In genomic region chr21:32325706-32326105, GRCh38 we compare ENCODE assay signal across 28 cellular contexts. TPM values are rescaled to one million over a fixed set of nuclear protein-coding genes. Genes with fewer than 3 reads are reported as not detected.
DNase-seq lines count a peak whose midpoint lies in the region; ATAC-seq lines count a peak whose summit lies in the region.
"Had no signal": no experiment of that assay in that cellular context is flagged by ENCODE, and none has a peak within 500 bp of the region (broad histone marks: within the 10 kb centered on the region; RNA-seq: fewer than 3 reads in every experiment).

No MANE protein-coding gene starts in this region.

- CTCF ChIA-PET in activated CD8-positive, alpha-beta memory T cell treated with anti-CD3 and anti-CD28 coated beads, Interleukin-2, amount 10 ng/mL, durations not matched to agents 7 days and 5 days (lab: Charles Lee): no interaction called here

- DNase-seq in Ammon's horn (ENCODE audit: low spot score) (peak; percentile 73), NCI-H2029 treated with DMSO at 0.1 percent for 48 hours (lab: John Stamatoyannopoulos, UW) (peak; percentile 45), globus pallidus (ENCODE audit: low spot score) (peak; percentile 75), pons (ENCODE audit: low spot score) (peak; percentile 89)
- no peak for DNase-seq in activated CD8-positive, alpha-beta memory T cell treated with anti-CD3 and anti-CD28 coated beads, Interleukin-2, amount 10 ng/mL, durations not matched to agents 7 days and 5 days
- no peak for DNase-seq in activated T-cell treated with anti-CD3 and anti-CD28 coated beads, Interleukin-2, amount 50 U/mL, for 1 hour
- DNase-seq: activated CD4-positive, alpha-beta T cell treated with anti-CD3 and anti-CD28 coated beads, Interleukin-2, amount 50 U/mL, for 4 hours; activated naive CD4-positive, alpha-beta T cell treated with anti-CD3 and anti-CD28 coated beads, Interleukin-2, amount 10 ng/mL, durations not matched to agents 7 days and 5 days; activated T-cell treated with anti-CD3 and anti-CD28 coated beads, Interleukin-2, amount 50 U/mL, for 72 hours; AML-193; CD8-positive, alpha-beta memory T cell; cerebellar nuclear complex; DMS 273 treated with DMSO at 0.1 percent for 48 hours; left lung; naive B cell; NCI-H1105; NCI-H187 treated with DMSO at 0.1 percent for 48 hours; NCI-H2227 treated with DMSO at 0.1 percent for 48 hours; NCI-H526; PC-9; psoas muscle; upper lobe of right lung had no signal

- no peaks in the 10 kb centered on the region for H3K27me3 Mint-ChIP-seq in activated CD8-positive, alpha-beta memory T cell treated with anti-CD3 and anti-CD28 coated beads, Interleukin-2, amount 10 ng/mL, durations not matched to agents 7 days and 5 days
- H3K27me3 Mint-ChIP-seq: activated naive CD4-positive, alpha-beta T cell treated with anti-CD3 and anti-CD28 coated beads, Interleukin-2, amount 10 ng/mL, durations not matched to agents 7 days and 5 days; brain; naive B cell; stimulated activated memory B cell treated with anti-CD40 and anti-IgM and Interleukin-4, amounts not matched to agents 10 μg/mL and 1 μg/mL and 100 μg/mL, for 72 hours had no signal

- no peaks in the 10 kb centered on the region for H3K9me3 Mint-ChIP-seq in activated CD8-positive, alpha-beta memory T cell treated with anti-CD3 and anti-CD28 coated beads, Interleukin-2, amount 10 ng/mL, durations not matched to agents 7 days and 5 days (ENCODE audit: low read depth)
- H3K9me3 Mint-ChIP-seq: activated naive CD4-positive, alpha-beta T cell treated with anti-CD3 and anti-CD28 coated beads, Interleukin-2, amount 10 ng/mL, durations not matched to agents 7 days and 5 days; activated T-cell treated with anti-CD3 and anti-CD28 coated beads, Interleukin-2, amount 50 U/mL, for 72 hours; CD8-positive, alpha-beta memory T cell; stimulated activated memory B cell treated with anti-CD40 and anti-IgM and Interleukin-4, amounts not matched to agents 10 μg/mL and 1 μg/mL and 100 μg/mL, for 72 hours; T-helper 1 cell treated with Interleukin-12 subunit alpha and Interleukin-12 subunit beta and Interleukin-4 antibody, amounts not matched to agents 30 μg/mL and 1 μg/mL, for 36 hours had no signal

- no peak for ATAC-seq in activated CD8-positive, alpha-beta memory T cell treated with anti-CD3 and anti-CD28 coated beads, Interleukin-2, amount 10 ng/mL, durations not matched to agents 7 days and 5 days
- no peak for ATAC-seq in GM19035 (IDR thresholded peaks at IDR 0.05; ENCODE audit: unreplicated experiment)
- ATAC-seq: activated CD4-positive, CD25-positive, alpha-beta regulatory T cell treated with anti-CD3 and anti-CD28 coated beads, Interleukin-2, amount 50 U/mL, for 24 hours; activated T-cell treated with anti-CD3 and anti-CD28 coated beads, Interleukin-2, amount 50 U/mL, for 72 hours; left lung; psoas muscle; stimulated activated memory B cell treated with anti-CD40 and anti-IgM and Interleukin-4, amounts not matched to agents 10 μg/mL and 1 μg/mL and 100 μg/mL, for 72 hours; upper lobe of right lung had no signal

- no peak overlapping the region for H3K4me3 Mint-ChIP-seq in activated CD8-positive, alpha-beta memory T cell treated with anti-CD3 and anti-CD28 coated beads, Interleukin-2, amount 10 ng/mL, durations not matched to agents 7 days and 5 days
- H3K4me3 Mint-ChIP-seq: activated naive CD4-positive, alpha-beta T cell treated with anti-CD3 and anti-CD28 coated beads, Interleukin-2, amount 10 ng/mL, durations not matched to agents 7 days and 5 days; activated T-cell treated with anti-CD3 and anti-CD28 coated beads, Interleukin-2, amount 50 U/mL, for 72 hours; brain; CD8-positive, alpha-beta memory T cell; naive B cell; stimulated activated memory B cell treated with anti-CD40 and anti-IgM and Interleukin-4, amounts not matched to agents 10 μg/mL and 1 μg/mL and 100 μg/mL, for 72 hours; T-helper 1 cell treated with Interleukin-12 subunit alpha and Interleukin-12 subunit beta and Interleukin-4 antibody, amounts not matched to agents 30 μg/mL and 1 μg/mL, for 36 hours had no signal

- peaks cover 80% of the 10 kb centered on the region for H3K36me3 Mint-ChIP-seq in activated CD8-positive, alpha-beta memory T cell treated with anti-CD3 and anti-CD28 coated beads, Interleukin-2, amount 10 ng/mL, durations not matched to agents 7 days and 5 days

- H3K27ac Mint-ChIP-seq in activated CD8-positive, alpha-beta memory T cell treated with anti-CD3 and anti-CD28 coated beads, Interleukin-2, amount 10 ng/mL, durations not matched to agents 7 days and 5 days: no peak overlapping the region
- H3K27ac Mint-ChIP-seq: activated naive CD4-positive, alpha-beta T cell treated with anti-CD3 and anti-CD28 coated beads, Interleukin-2, amount 10 ng/mL, durations not matched to agents 7 days and 5 days; activated T-cell treated with anti-CD3 and anti-CD28 coated beads, Interleukin-2, amount 50 U/mL, for 72 hours; stimulated activated memory B cell treated with anti-CD40 and anti-IgM and Interleukin-4, amounts not matched to agents 10 μg/mL and 1 μg/mL and 100 μg/mL, for 72 hours; T-helper 1 cell treated with Interleukin-12 subunit alpha and Interleukin-12 subunit beta and Interleukin-4 antibody, amounts not matched to agents 30 μg/mL and 1 μg/mL, for 36 hours had no signal

- H3K4me1 Mint-ChIP-seq in activated CD8-positive, alpha-beta memory T cell treated with anti-CD3 and anti-CD28 coated beads, Interleukin-2, amount 10 ng/mL, durations not matched to agents 7 days and 5 days: no peaks in the 10 kb centered on the region
- H3K4me1 Mint-ChIP-seq: activated naive CD4-positive, alpha-beta T cell treated with anti-CD3 and anti-CD28 coated beads, Interleukin-2, amount 10 ng/mL, durations not matched to agents 7 days and 5 days; naive B cell; stimulated activated memory B cell treated with anti-CD40 and anti-IgM and Interleukin-4, amounts not matched to agents 10 μg/mL and 1 μg/mL and 100 μg/mL, for 72 hours had no signal

RNA-seq across cellular contexts. Expression of gene MRAP, which starts 27.1 kb away (rescaled TPM):
- total RNA-seq in activated CD8-positive, alpha-beta memory T cell treated with anti-CD3 and anti-CD28 coated beads, Interleukin-2, amount 10 ng/mL, durations not matched to agents 7 days and 5 days: not detected
- total RNA-seq: A673; activated T-cell treated with anti-CD3 and anti-CD28 coated beads, Interleukin-2, amount 50 U/mL, for 72 hours; CD8-positive, alpha-beta memory T cell; PC-9 had no signal

RNA-seq across cellular contexts. Expression of gene MIS18A, which starts 46.9 kb away (rescaled TPM):
- 10 to 100 TPM; 29.3 to 30.1 TPM for total RNA-seq in activated CD8-positive, alpha-beta memory T cell treated with anti-CD3 and anti-CD28 coated beads, Interleukin-2, amount 10 ng/mL, durations not matched to agents 7 days and 5 days

Comparison
In these comparisons a context has a peak if more than half of its experiments do, and no peak if none do; other contexts are left out.
1. DNase-seq: peak in Ammon's horn (single experiment), NCI-H2029 treated with DMSO at 0.1 percent for 48 hours (single experiment), globus pallidus (single experiment) and pons (single experiment); none in activated CD8-positive, alpha-beta memory T cell treated with anti-CD3 and anti-CD28 coated beads, Interleukin-2, amount 10 ng/mL, durations not matched to agents 7 days and 5 days (single experiment) and activated T-cell treated with anti-CD3 and anti-CD28 coated beads, Interleukin-2, amount 50 U/mL, for 1 hour (single experiment).